25 cellular contexts compared by ENCODE assay signal in the genomic region with DNA sequence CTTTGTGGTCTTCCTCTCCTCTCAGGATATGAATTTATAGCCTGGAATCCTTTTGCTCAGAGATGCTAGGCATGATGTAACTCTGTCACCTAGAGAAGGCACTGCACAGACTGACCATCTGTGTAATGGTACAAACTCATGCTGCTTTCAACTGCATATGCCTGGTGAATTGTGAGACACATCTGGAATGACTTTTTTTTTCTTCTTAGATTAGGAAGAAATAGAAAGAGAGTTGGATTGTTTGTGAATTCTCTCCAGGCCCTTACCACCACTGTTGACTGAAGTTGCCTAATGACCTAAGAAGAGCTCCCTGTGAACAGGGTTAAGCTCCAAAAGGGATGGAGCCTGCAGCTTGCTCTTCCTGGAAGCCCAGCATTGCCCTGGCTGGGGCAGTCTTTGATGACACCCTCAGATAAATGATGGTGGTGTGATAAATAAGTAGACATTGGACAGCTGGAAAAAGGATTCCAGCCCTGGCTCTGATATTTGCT.
DNase-seq lines count a peak whose midpoint lies in the region; ATAC-seq, FAIRE-seq and TF ChIP-seq lines count a peak whose summit lies in the region.
"Had no signal": no experiment of that assay in that cellular context is flagged by ENCODE, and none has a peak within 500 bp of the region (broad histone marks: within the 10 kb centered on the region; RNA-seq: fewer than 3 reads in every experiment).

No MANE protein-coding gene starts in this region.

- TF ChIP-seq POLR2A in H54 (IDR thresholded peaks at IDR 0.05; ENCODE audit: low read depth, low read length): no peak

- no peak for ATAC-seq in GM19455 (IDR thresholded peaks at IDR 0.05; ENCODE audit: unreplicated experiment)
- ATAC-seq in GM18511 (IDR thresholded peaks at IDR 0.05; ENCODE audit: unreplicated experiment): no peak
- ATAC-seq: activated CD8-positive, alpha-beta T cell treated with anti-CD3 and anti-CD28 coated beads for 36 hours; naive thymus-derived CD4-positive, alpha-beta T cell; right lobe of liver; stimulated activated effector memory CD8-positive, alpha-beta T cell treated with anti-CD3 and anti-CD28 coated beads, Interleukin-12 subunit alpha, Interleukin-12 subunit beta, amount 100 ng/mL, for 72 hours had no signal

- H3K27ac ChIP-seq in brain microvascular endothelial cell: no peak overlapping the region
- H3K27ac ChIP-seq: ovary, right lobe of liver, testis had no signal

- H3K36me3 ChIP-seq in brain microvascular endothelial cell (replicated peaks): no peaks in the 10 kb centered on the region
- H3K36me3 ChIP-seq: ovary, right lobe of liver had no signal

- peak; percentile 29 for DNase-seq in AG08396 (ENCODE audit: low spot score)
- DNase-seq in H54 (ENCODE audit: insufficient read length, low spot score): no peak
- DNase-seq in brain microvascular endothelial cell: peak; percentile 33
- DNase-seq in iris pigment epithelial cell (ENCODE audit: low read depth): peak; percentile 20
- DNase-seq in KG1 (lab: John Stamatoyannopoulos, UW): no peak
- DNase-seq in GM19238 (ENCODE audit: insufficient read length, low spot score): no peak
- DNase-seq: activated CD4-positive, CD25-positive, alpha-beta regulatory T cell; activated CD8-positive, alpha-beta T cell treated with anti-CD3 and anti-CD28 coated beads for 36 hours; activated naive CD4-positive, alpha-beta T cell treated with Interleukin-2 at 50 U/mL for 16 hours; activated T-cell treated with anti-CD3 and anti-CD28 coated beads, Interleukin-2, amount 50 U/mL, for 1 hour; amygdala; DMS 273 treated with DMSO at 0.1 percent for 48 hours; GDM1; naive thymus-derived CD4-positive, alpha-beta T cell; NCI-H1105; NCI-H2081 treated with DMSO at 0.1 percent for 48 hours; NCI-H510A; ovary; right lobe of liver; RPMI8226; testis had no signal

- no peak for TF ChIP-seq CTCF in brain microvascular endothelial cell (IDR thresholded peaks at IDR 0.05; ENCODE audit: low read depth, low read length, missing control alignments)

- FAIRE-seq in H54 (lab: Jason Lieb, UNC): peak; percentile 81
- FAIRE-seq: GM12891 had no signal

- no peak overlapping the region for H3K4me3 ChIP-seq in brain microvascular endothelial cell (ENCODE audit: low read depth, low read length)
- H3K4me3 ChIP-seq: ovary, right lobe of liver, testis had no signal

- in situ Hi-C loops in brain microvascular endothelial cell (cut with HindIII; ENCODE audit: low pct_ligation_motif_present, low sequenced_read_pairs): no loop called here

- H3K27me3 ChIP-seq in brain microvascular endothelial cell (replicated peaks): no peaks in the 10 kb centered on the region
- H3K27me3 ChIP-seq: ovary, right lobe of liver, testis had no signal

Comparison
In these comparisons a context has a peak if more than half of its experiments do, and no peak if none do; other contexts are left out.
1. DNase-seq: peak in AG08396 (single experiment), brain microvascular endothelial cell (single experiment) and iris pigment epithelial cell (single experiment); none in H54 (single experiment), KG1 (single experiment) and GM19238 (single experiment).